ENCODE assay signal across 3 cellular contexts in the genomic region with DNA sequence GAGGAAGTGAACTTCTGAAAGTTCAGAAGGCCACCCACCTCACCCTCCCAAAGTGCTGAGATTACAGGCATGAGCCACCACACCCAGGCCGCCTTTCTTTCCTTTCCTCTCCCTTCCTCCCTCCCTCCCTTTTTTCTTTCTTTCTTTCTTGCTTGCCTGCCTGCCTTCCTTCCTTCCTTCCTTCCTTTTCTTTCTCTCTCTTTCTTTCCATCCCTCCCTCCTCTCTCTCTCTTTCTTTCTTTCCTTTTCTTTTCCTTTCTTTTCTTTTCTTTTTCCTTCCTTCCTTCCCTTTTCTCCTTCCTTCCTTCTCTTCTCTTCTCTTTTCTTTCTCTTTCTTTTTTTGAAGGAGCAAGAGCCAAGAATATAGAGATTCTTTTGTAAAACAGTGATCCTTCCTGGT.
TF ChIP-seq lines count a peak whose summit lies in the region.

No MANE protein-coding gene starts in this region.

TF ChIP-seq in HEK293, 187 proteins besides CTCF, POLR2A, EP300 and RAD21:
- no peak for TF ChIP-seq ZXDB (tag by site-specific recombination; IDR thresholded peaks at IDR 0.05)
- peak; percentile 95 for TF ChIP-seq ZNF366 (tag by site-specific recombination; conservative IDR thresholded peaks at IDR 0.05)
- TF ChIP-seq PRDM1 (tag by site-specific recombination; IDR thresholded peaks at IDR 0.05), result peak; percentile 76
TF ChIP-seq in HEK293: peak in this region for 2.

TF ChIP-seq in IMR-90, 13 proteins besides CTCF, POLR2A, EP300 and RAD21:
- no peak for TF ChIP-seq CHD1 (IDR thresholded peaks at IDR 0.05; ENCODE audit: low read depth, low read length)
- TF ChIP-seq, protein P1, sequence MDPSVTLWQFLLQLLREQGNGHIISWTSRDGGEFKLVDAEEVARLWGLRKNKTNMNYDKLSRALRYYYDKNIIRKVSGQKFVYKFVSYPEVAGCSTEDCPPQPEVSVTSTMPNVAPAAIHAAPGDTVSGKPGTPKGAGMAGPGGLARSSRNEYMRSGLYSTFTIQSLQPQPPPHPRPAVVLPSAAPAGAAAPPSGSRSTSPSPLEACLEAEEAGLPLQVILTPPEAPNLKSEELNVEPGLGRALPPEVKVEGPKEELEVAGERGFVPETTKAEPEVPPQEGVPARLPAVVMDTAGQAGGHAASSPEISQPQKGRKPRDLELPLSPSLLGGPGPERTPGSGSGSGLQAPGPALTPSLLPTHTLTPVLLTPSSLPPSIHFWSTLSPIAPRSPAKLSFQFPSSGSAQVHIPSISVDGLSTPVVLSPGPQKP (IDR thresholded peaks at IDR 0.05; ENCODE audit: borderline replicate concordance, low read depth, low read length), result no peak
- no peak for TF ChIP-seq MAZ (IDR thresholded peaks at IDR 0.05; ENCODE audit: borderline replicate concordance, low read depth, low read length)
- no peak for TF ChIP-seq RFX5 (IDR thresholded peaks at IDR 0.05; ENCODE audit: low read depth, low read length)
- no peak for TF ChIP-seq NFE2L2 (IDR thresholded peaks at IDR 0.05; ENCODE audit: low read depth, low read length)
- TF ChIP-seq MAFK (IDR thresholded peaks at IDR 0.05; ENCODE audit: low read depth, low read length), result no peak
- TF ChIP-seq MXI1 (IDR thresholded peaks at IDR 0.05; ENCODE audit: borderline replicate concordance, low read depth, low read length), result no peak
- no peak for TF ChIP-seq RCOR1 (IDR thresholded peaks at IDR 0.05; ENCODE audit: insufficient replicate concordance, low read length)
- TF ChIP-seq SMC3 (IDR thresholded peaks at IDR 0.05; ENCODE audit: low read depth, low read length), result no peak
- TF ChIP-seq, protein P2, sequence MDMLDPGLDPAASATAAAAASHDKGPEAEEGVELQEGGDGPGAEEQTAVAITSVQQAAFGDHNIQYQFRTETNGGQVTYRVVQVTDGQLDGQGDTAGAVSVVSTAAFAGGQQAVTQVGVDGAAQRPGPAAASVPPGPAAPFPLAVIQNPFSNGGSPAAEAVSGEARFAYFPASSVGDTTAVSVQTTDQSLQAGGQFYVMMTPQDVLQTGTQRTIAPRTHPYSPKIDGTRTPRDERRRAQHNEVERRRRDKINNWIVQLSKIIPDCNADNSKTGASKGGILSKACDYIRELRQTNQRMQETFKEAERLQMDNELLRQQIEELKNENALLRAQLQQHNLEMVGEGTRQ (IDR thresholded peaks at IDR 0.05; ENCODE audit: low read depth, low read length), result no peak
- no peak for TF ChIP-seq CEBPB (IDR thresholded peaks at IDR 0.05; ENCODE audit: low read depth, low read length)
- no peak for TF ChIP-seq BHLHE40 (IDR thresholded peaks at IDR 0.05; ENCODE audit: low read depth, low read length)
- TF ChIP-seq FOS (IDR thresholded peaks at IDR 0.05; ENCODE audit: low read depth, low read length), result no peak

TF ChIP-seq in HEK293T, 16 proteins besides CTCF, POLR2A, EP300 and RAD21:
- TF ChIP-seq SUZ12 (IDR thresholded peaks at IDR 0.05) (no peak), L3MBTL2 (conservative IDR thresholded peaks at IDR 0.05) (no peak), NFRKB (IDR thresholded peaks at IDR 0.05) (no peak), ELF4 (IDR thresholded peaks at IDR 0.05) (no peak), TARDBP (IDR thresholded peaks at IDR 0.05) (no peak), ARNT (IDR thresholded peaks at IDR 0.05) (no peak), BHLHE40 (IDR thresholded peaks at IDR 0.05; ENCODE audit: borderline replicate concordance) (no peak), FOXM1 (IDR thresholded peaks at IDR 0.05; ENCODE audit: borderline replicate concordance) (no peak), FOXA1 (IDR thresholded peaks at IDR 0.05) (no peak), FOXK2 (IDR thresholded peaks at IDR 0.05) (no peak)
